ENCODE assay signal across 17 cellular contexts in genomic region chr7:24411226-24411625, GRCh38.
DNase-seq lines count a peak whose midpoint lies in the region; ATAC-seq and TF ChIP-seq lines count a peak whose summit lies in the region.
"Had no signal": no experiment of that assay in that cellular context is flagged by ENCODE, and none has a peak within 500 bp of the region (broad histone marks: within the 10 kb centered on the region; RNA-seq: fewer than 3 reads in every experiment).

No MANE protein-coding gene starts in this region.

- H2AFZ ChIP-seq in OCI-LY7 (ENCODE audit: low read length) = no peak overlapping the region
- H2AFZ ChIP-seq: GM23248 had no signal

- no peak for ATAC-seq in GM21825 (IDR thresholded peaks at IDR 0.05; ENCODE audit: unreplicated experiment)
- ATAC-seq: K562 had no signal

- no peaks in the 10 kb centered on the region for H3K79me2 ChIP-seq in OCI-LY7 (ENCODE audit: insufficient read depth, low read depth, low read length)

- BruUV-seq in OCI-LY7 (replicated peaks; lab: Mats Ljungman, UMichigan) = no TSS peak

- H3K9me2 ChIP-seq in OCI-LY7 (ENCODE audit: insufficient read depth, low read length) = no peaks in the 10 kb centered on the region

- H3K9me3 ChIP-seq in endocrine pancreas (ENCODE audit: control insufficient read depth, low read length) (no peaks in the 10 kb centered on the region), OCI-LY7 (ENCODE audit: low read length) (peaks cover 10% of the 10 kb centered on the region; the same call in 1 of the 2 replicates)

- peak; percentile 47 for DNase-seq in DMS53 treated with DMSO at 0.1 percent for 48 hours (lab: John Stamatoyannopoulos, UW; ENCODE audit: unreplicated experiment)
- DNase-seq in M059J (ENCODE audit: low read depth) = peak; percentile 4
- DNase-seq in activated CD8-positive, alpha-beta memory T cell treated with anti-CD3 and anti-CD28 coated beads for 24 hours = no peak
- no peak for DNase-seq in NCI-H82 treated with DMSO at 0.1 percent for 48 hours (lab: John Stamatoyannopoulos, UW; ENCODE audit: unreplicated experiment)
- no peak for DNase-seq in OCI-LY7 (ENCODE audit: low spot score)
- DNase-seq: AML-193; Caco-2; CD4-positive, alpha-beta T cell; DMS79 treated with DMSO at 0.1 percent for 48 hours; GF-D8; GM23248; HCEC 1CT; IMR-90 had no signal

- no peaks in the 10 kb centered on the region for H3K36me3 ChIP-seq in endocrine pancreas (ENCODE audit: control insufficient read depth, insufficient read depth, low read length)
- no peaks in the 10 kb centered on the region for H3K36me3 ChIP-seq in OCI-LY7 (ENCODE audit: insufficient read depth, low read length)

- H3K4me1 ChIP-seq in endocrine pancreas (ENCODE audit: control insufficient read depth, insufficient read depth, low read length) = peaks cover 18% of the 10 kb centered on the region
- H3K4me1 ChIP-seq in OCI-LY7 (ENCODE audit: insufficient read depth, low read length, poor library complexity, severe bottlenecking) = no peaks in the 10 kb centered on the region
- H3K4me1 ChIP-seq: Caco-2 had no signal

- H3K4me2 ChIP-seq in OCI-LY7 (ENCODE audit: low read length) = no peak overlapping the region

- peak overlapping the region; percentile 34 for H3K4me3 ChIP-seq in endocrine pancreas (ENCODE audit: control insufficient read depth, insufficient read depth, low read length)
- no peak overlapping the region for H3K4me3 ChIP-seq in OCI-LY7 (ENCODE audit: low read depth, low read length, poor library complexity, severe bottlenecking)
- H3K4me3 ChIP-seq: GM23248, K562 had no signal

- TF ChIP-seq CTCF in OCI-LY7 (conservative IDR thresholded peaks at IDR 0.05; ENCODE audit: low read length) = no peak

- intact Hi-C loops in OCI-LY7 (cut with micrococcal nuclease; ENCODE audit: unreplicated experiment) = no loop called here

- POLR2A ChIA-PET in OCI-LY7 (lab: Charles Lee) = interaction anchor here (0.5 to 1.0 kb wide), 2 partner anchors 17 to 669 kb away, joined by 3 to 4 read pairs; no protein-coding TSS in a partner anchor

- no peak overlapping the region for H3K27ac ChIP-seq in OCI-LY7 (ENCODE audit: low read depth, low read length, poor library complexity, severe bottlenecking)
- H3K27ac ChIP-seq: C4-2B, GM23248 had no signal

- H4K20me1 ChIP-seq in OCI-LY7 (ENCODE audit: insufficient read depth, low read length) = no peaks in the 10 kb centered on the region

- no peaks in the 10 kb centered on the region for H3K27me3 ChIP-seq in endocrine pancreas (ENCODE audit: control insufficient read depth, insufficient read depth, low read length)

- H3K9ac ChIP-seq in endocrine pancreas (ENCODE audit: control insufficient read depth, insufficient read depth, low read length) = no peak overlapping the region
- H3K9ac ChIP-seq: GM23248 had no signal

- CTCF ChIA-PET in OCI-LY7 (lab: Charles Lee; ENCODE audit: unreplicated experiment) = no interaction called here

Comparison
In these comparisons a context has a peak if more than half of its experiments do, and no peak if none do; other contexts are left out.
1. DNase-seq: peak in DMS53 treated with DMSO at 0.1 percent for 48 hours (single experiment) and M059J (single experiment); none in activated CD8-positive, alpha-beta memory T cell treated with anti-CD3 and anti-CD28 coated beads for 24 hours (single experiment), NCI-H82 treated with DMSO at 0.1 percent for 48 hours (single experiment) and OCI-LY7 (single experiment).